14 cellular contexts compared by ENCODE assay signal in the genomic region with DNA sequence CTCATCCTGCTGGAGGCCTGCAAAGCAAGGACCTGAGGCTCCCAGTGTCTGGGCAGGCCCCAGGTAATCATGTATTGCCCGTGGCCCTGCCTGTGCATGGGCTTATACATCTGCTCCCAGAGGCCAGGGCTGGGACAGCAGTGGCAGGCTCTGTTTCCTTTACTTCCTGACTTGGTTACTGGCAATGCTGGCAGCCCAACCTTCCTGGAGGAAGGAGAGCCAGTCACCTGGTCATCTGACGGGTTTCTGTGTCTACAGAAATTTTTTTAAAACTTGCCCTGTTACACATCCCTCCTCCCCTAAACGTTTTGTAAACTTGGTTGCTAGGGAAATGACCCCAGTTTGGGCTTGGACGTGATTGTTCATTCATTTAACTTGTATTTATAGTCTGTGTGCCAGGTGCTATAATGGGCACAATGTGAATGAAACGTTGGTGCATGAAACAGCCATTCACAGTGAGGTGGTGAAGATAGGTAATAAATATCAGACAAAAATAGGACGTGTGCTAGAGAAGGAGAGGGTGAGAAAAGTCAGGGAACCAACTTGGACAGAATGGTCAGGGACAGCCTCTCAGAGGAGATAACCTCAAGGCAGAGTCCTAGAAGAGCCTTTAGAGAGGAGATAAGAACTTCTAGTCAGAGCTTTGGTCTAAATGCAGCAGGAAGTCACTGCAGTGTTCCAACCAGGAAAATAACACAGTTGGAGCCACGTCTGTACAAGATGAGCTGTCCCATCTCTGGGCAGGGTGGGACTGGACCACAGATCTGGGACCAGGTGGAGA. TPM values are rescaled to one million over a fixed set of nuclear protein-coding genes. Genes with fewer than 3 reads are reported as not detected.
A peak's percentile ranks its signal among the peaks of the same experiment; 100 is the strongest.
DNase-seq lines count a peak whose midpoint lies in the region; ATAC-seq and TF ChIP-seq lines count a peak whose summit lies in the region.
"Had no signal": no experiment of that assay in that cellular context is flagged by ENCODE, and none has a peak within 500 bp of the region (broad histone marks: within the 10 kb centered on the region; RNA-seq: fewer than 3 reads in every experiment).

No MANE protein-coding gene starts in this region.

- H3K4me1 Mint-ChIP-seq in activated T-cell treated with anti-CD3 and anti-CD28 coated beads, Interleukin-2, amount 50 U/mL, for 4 hours (ENCODE audit: low read depth) = peaks cover 94% of the 10 kb centered on the region
- H3K4me1 Mint-ChIP-seq in activated T-helper 2 cell treated with anti-CD3 and anti-CD28 coated beads, Interferon-gamma antibody, Interleukin-2, Interleukin-4, amounts not matched to agents 10 μg/mL and 5 μg/mL and 100 μg/mL, durations not matched to agents 14 hours and 24 hours and 36 hours (ENCODE audit: low read depth) = peaks cover 70% of the 10 kb centered on the region

- H3K4me3 ChIP-seq in left ventricle myocardium inferior = no peak overlapping the region
- H3K4me3 ChIP-seq in suprapubic skin = no peak overlapping the region

- TF ChIP-seq POLR2A in suprapubic skin (IDR thresholded peaks at IDR 0.05) = no peak

- ATAC-seq in activated T-cell treated with anti-CD3 and anti-CD28 coated beads, Interleukin-2, amount 50 U/mL, for 4 hours = no peak
- ATAC-seq: activated CD4-positive, CD25-positive, alpha-beta regulatory T cell treated with anti-CD3 and anti-CD28 coated beads, Interleukin-2, amount 50 U/mL, for 24 hours; PC-3 had no signal

- H3K36me3 Mint-ChIP-seq in activated T-cell treated with anti-CD3 and anti-CD28 coated beads, Interleukin-2, amount 50 U/mL, for 4 hours (ENCODE audit: insufficient read depth) = peaks cover 30% of the 10 kb centered on the region
- peaks cover 57% of the 10 kb centered on the region for H3K36me3 Mint-ChIP-seq in activated T-helper 2 cell treated with anti-CD3 and anti-CD28 coated beads, Interferon-gamma antibody, Interleukin-2, Interleukin-4, amounts not matched to agents 10 μg/mL and 5 μg/mL and 100 μg/mL, durations not matched to agents 14 hours and 24 hours and 36 hours (ENCODE audit: low read depth)

- intact Hi-C loops in activated T-helper 2 cell treated with anti-CD3 and anti-CD28 coated beads, Interferon-gamma antibody, Interleukin-2, Interleukin-4, amounts not matched to agents 10 μg/mL and 5 μg/mL and 100 μg/mL, durations not matched to agents 14 hours and 24 hours and 36 hours (cut with micrococcal nuclease) = loop anchor here (10.0 kb wide), 1 partner anchor 1070 kb away; a partner anchor contains a TSS
- intact Hi-C loops in left ventricle myocardium inferior (cut with micrococcal nuclease) = no loop called here

- TF ChIP-seq EP300 in suprapubic skin (IDR thresholded peaks at IDR 0.05) = no peak

- no peaks in the 10 kb centered on the region for H3K9me3 ChIP-seq in left ventricle myocardium inferior (replicated peaks)
- H3K9me3 ChIP-seq in suprapubic skin = no peaks in the 10 kb centered on the region

- H3K27ac ChIP-seq in left ventricle myocardium inferior (replicated peaks) = peak overlapping the region; percentile 89
- H3K27ac ChIP-seq in suprapubic skin = peak overlapping the region; percentile 79

- peak overlapping the region; percentile 83 for H3K27ac Mint-ChIP-seq in activated T-helper 2 cell treated with anti-CD3 and anti-CD28 coated beads, Interferon-gamma antibody, Interleukin-2, Interleukin-4, amounts not matched to agents 10 μg/mL and 5 μg/mL and 100 μg/mL, durations not matched to agents 14 hours and 24 hours and 36 hours

- peak; percentile 19 for TF ChIP-seq CTCF in left ventricle myocardium inferior (IDR thresholded peaks at IDR 0.05; ENCODE audit: borderline replicate concordance)
- no peak for TF ChIP-seq CTCF in suprapubic skin (IDR thresholded peaks at IDR 0.05)

- H3K36me3 ChIP-seq in left ventricle myocardium inferior (peaks cover 22% of the 10 kb centered on the region), suprapubic skin (peaks cover 48% of the 10 kb centered on the region)

- H3K27me3 Mint-ChIP-seq in activated T-cell treated with anti-CD3 and anti-CD28 coated beads, Interleukin-2, amount 50 U/mL, for 4 hours (ENCODE audit: low read depth) = no peaks in the 10 kb centered on the region
- no peaks in the 10 kb centered on the region for H3K27me3 Mint-ChIP-seq in activated T-helper 2 cell treated with anti-CD3 and anti-CD28 coated beads, Interferon-gamma antibody, Interleukin-2, Interleukin-4, amounts not matched to agents 10 μg/mL and 5 μg/mL and 100 μg/mL, durations not matched to agents 14 hours and 24 hours and 36 hours (ENCODE audit: low read depth)

- H3K9me3 Mint-ChIP-seq in activated T-cell treated with anti-CD3 and anti-CD28 coated beads, Interleukin-2, amount 50 U/mL, for 4 hours = no peaks in the 10 kb centered on the region
- no peaks in the 10 kb centered on the region for H3K9me3 Mint-ChIP-seq in activated T-helper 2 cell treated with anti-CD3 and anti-CD28 coated beads, Interferon-gamma antibody, Interleukin-2, Interleukin-4, amounts not matched to agents 10 μg/mL and 5 μg/mL and 100 μg/mL, durations not matched to agents 14 hours and 24 hours and 36 hours

- H3K4me3 Mint-ChIP-seq in activated T-cell treated with anti-CD3 and anti-CD28 coated beads, Interleukin-2, amount 50 U/mL, for 4 hours = peak overlapping the region; percentile 68
- H3K4me3 Mint-ChIP-seq in activated T-helper 2 cell treated with anti-CD3 and anti-CD28 coated beads, Interferon-gamma antibody, Interleukin-2, Interleukin-4, amounts not matched to agents 10 μg/mL and 5 μg/mL and 100 μg/mL, durations not matched to agents 14 hours and 24 hours and 36 hours (ENCODE audit: low read depth) = peak overlapping the region; percentile 69

- H3K4me1 ChIP-seq in left ventricle myocardium inferior (peaks cover 96% of the 10 kb centered on the region), suprapubic skin (peaks cover 67% of the 10 kb centered on the region)

- no peak for DNase-seq in activated T-cell treated with anti-CD3 and anti-CD28 coated beads, Interleukin-2, amount 50 U/mL, for 4 hours
- no peak for DNase-seq in activated T-cell treated with anti-CD3 and anti-CD28 coated beads, Interleukin-2, amount 50 U/mL, for 48 hours
- no peak for DNase-seq in activated T-helper 2 cell treated with anti-CD3 and anti-CD28 coated beads, Interferon-gamma antibody, Interleukin-2, Interleukin-4, amounts not matched to agents 10 μg/mL and 5 μg/mL and 100 μg/mL, durations not matched to agents 14 hours and 24 hours and 36 hours (ENCODE audit: low spot score)
- no peak for DNase-seq in left ventricle myocardium inferior
- DNase-seq in suprapubic skin (ENCODE audit: low spot score in 2 of 2) = no peak
- no peak for DNase-seq in stimulated activated CD4-positive, alpha-beta T cell treated with anti-CD3 and anti-CD28 coated beads, Interleukin-12 subunit alpha, Interleukin-12 subunit beta, amount 100 ng/mL, for 4 hours
- DNase-seq in RPMI8226 = no peak
- DNase-seq in T-helper 9 cell = no peak
- DNase-seq: hippocampal formation, NCI-H1436, PC-3 had no signal

- H3K27me3 ChIP-seq in left ventricle myocardium inferior (ENCODE audit: low read depth) = no peaks in the 10 kb centered on the region
- H3K27me3 ChIP-seq in suprapubic skin = no peaks in the 10 kb centered on the region

- 59% methylated on average over 7 of the region's 7 CpGs for WGBS in suprapubic skin

RNA-seq across cellular contexts. Expression of a gene that starts 14.1 kb away (rescaled TPM):
- total RNA-seq in activated T-cell treated with anti-CD3 and anti-CD28 coated beads, Interleukin-2, amount 50 U/mL, for 4 hours = 10 to 100 TPM; 37.8 to 42.5 (median 38.9) TPM
- 43.1 TPM in 2 replicates for total RNA-seq in activated T-helper 2 cell treated with anti-CD3 and anti-CD28 coated beads, Interferon-gamma antibody, Interleukin-2, Interleukin-4, amounts not matched to agents 10 μg/mL and 5 μg/mL and 100 μg/mL, durations not matched to agents 14 hours and 24 hours and 36 hours
- 33.9 TPM for total RNA-seq in left ventricle myocardium inferior
- 100 to 1,000 TPM in 3 of 4 donors, 10 to 100 TPM in 1; 52.3 to 137 (median 129) TPM for total RNA-seq in suprapubic skin

RNA-seq across cellular contexts. Expression of a gene that starts 21.7 kb away (rescaled TPM):
- total RNA-seq in activated T-cell treated with anti-CD3 and anti-CD28 coated beads, Interleukin-2, amount 50 U/mL, for 4 hours = 1 to 10 TPM in 2 of 3 donors, under 1 TPM in 1; 0.84 to 1.2 (median 1.0) TPM
- 0.23 and 0.27 TPM in 2 replicates for total RNA-seq in activated T-helper 2 cell treated with anti-CD3 and anti-CD28 coated beads, Interferon-gamma antibody, Interleukin-2, Interleukin-4, amounts not matched to agents 10 μg/mL and 5 μg/mL and 100 μg/mL, durations not matched to agents 14 hours and 24 hours and 36 hours
- total RNA-seq in left ventricle myocardium inferior = 0.41 TPM
- 1 to 10 TPM; 1.9 to 7.3 (median 5.8) TPM for total RNA-seq in suprapubic skin
- total RNA-seq: G401, H4 had no signal
